In the genomic region with DNA sequence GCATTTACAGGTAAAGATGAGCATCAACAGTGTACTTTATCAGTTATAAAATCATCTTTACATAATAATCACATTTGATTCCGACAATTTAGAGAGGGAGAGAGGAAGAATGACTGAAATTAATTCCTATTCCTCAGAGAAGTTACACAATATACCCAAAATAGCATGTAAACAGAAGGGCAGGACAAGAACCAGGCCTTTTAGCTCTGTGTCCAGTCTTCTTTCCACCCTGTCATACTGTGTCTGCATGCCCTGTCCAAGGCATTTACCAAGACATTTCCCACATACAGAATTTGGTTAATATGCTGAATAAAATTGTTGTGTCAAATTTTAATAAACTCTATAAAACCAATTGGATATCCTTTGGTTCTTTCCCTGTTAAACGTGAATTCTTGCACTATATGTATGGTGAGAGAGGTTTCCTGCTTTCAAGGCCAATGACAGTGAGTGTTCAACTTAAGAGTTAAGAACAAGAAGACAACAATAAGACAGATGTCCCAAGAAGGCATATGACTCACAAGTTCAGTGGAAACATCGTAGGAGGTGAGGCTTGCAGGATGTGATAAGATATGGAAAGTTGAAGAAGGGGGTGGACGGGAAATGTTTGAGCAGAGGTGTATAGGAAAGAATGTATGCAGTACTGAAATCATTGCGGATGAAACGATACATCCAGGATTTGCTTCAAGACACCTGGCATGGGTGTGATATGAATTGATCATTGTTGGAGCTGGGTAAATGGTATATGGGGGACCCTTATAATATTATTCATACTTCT, we compare ENCODE assay signal across 11 cellular contexts. TPM values are rescaled to one million over a fixed set of nuclear protein-coding genes. Genes with fewer than 3 reads are reported as not detected.
DNase-seq lines count a peak whose midpoint lies in the region; ATAC-seq and TF ChIP-seq lines count a peak whose summit lies in the region.
"Had no signal": no experiment of that assay in that cellular context is flagged by ENCODE, and none has a peak within 500 bp of the region (broad histone marks: within the 10 kb centered on the region; RNA-seq: fewer than 3 reads in every experiment).

No MANE protein-coding gene starts in this region.

- H3K9me3 ChIP-seq in upper lobe of left lung: no peaks in the 10 kb centered on the region
- H3K9me3 ChIP-seq: sigmoid colon had no signal

- POLR2A ChIA-PET in activated CD4-positive, alpha-beta T cell treated with anti-CD3 and anti-CD28 coated beads, Interleukin-2, amount 10 ng/mL, durations not matched to agents 7 days and 5 days (lab: Charles Lee): no interaction called here

- no peak for TF ChIP-seq EP300 in upper lobe of left lung (IDR thresholded peaks at IDR 0.05)

- no peaks in the 10 kb centered on the region for H3K9me3 Mint-ChIP-seq in activated CD4-positive, alpha-beta T cell treated with anti-CD3 and anti-CD28 coated beads, Interleukin-2, amount 10 ng/mL, durations not matched to agents 7 days and 5 days
- no peaks in the 10 kb centered on the region for H3K9me3 Mint-ChIP-seq in effector memory CD8-positive, alpha-beta T cell

- 50 to 63% methylated on average over 6 of the region's 6 CpGs for WGBS in upper lobe of left lung, 2 donors

- H3K27ac Mint-ChIP-seq in activated CD4-positive, alpha-beta T cell treated with anti-CD3 and anti-CD28 coated beads, Interleukin-2, amount 10 ng/mL, durations not matched to agents 7 days and 5 days: peak overlapping the region; percentile 3
- no peak overlapping the region for H3K27ac Mint-ChIP-seq in effector memory CD8-positive, alpha-beta T cell

- peak overlapping the region in 2 of 4 donors; percentile 18 to 22 for H3K27ac ChIP-seq in upper lobe of left lung
- H3K27ac ChIP-seq: sigmoid colon had no signal

- peaks cover 15 to 43% (median 33%) of the 10 kb centered on the region in 4 donors for H3K4me1 ChIP-seq in upper lobe of left lung

- no peaks in the 10 kb centered on the region for H3K27me3 ChIP-seq in upper lobe of left lung
- H3K27me3 ChIP-seq: sigmoid colon had no signal

- peak; percentile 63 for DNase-seq in LHCN-M2 (ENCODE audit: low read depth)
- peak; percentile 16 for DNase-seq in activated CD4-positive, alpha-beta T cell treated with anti-CD3 and anti-CD28 coated beads, Interleukin-2, amount 10 ng/mL, durations not matched to agents 7 days and 5 days
- DNase-seq in erythroblast (lab: John Stamatoyannopoulos, UW): peak; percentile 72 to 82
- peak; percentile 75 for DNase-seq in stimulated activated CD4-positive, alpha-beta T cell treated with anti-CD3 and anti-CD28 coated beads, Interleukin-2, amount 100 ng/mL, for 4 hours (ENCODE audit: low read depth)
- no peak for DNase-seq in upper lobe of left lung
- no peak for DNase-seq in effector memory CD8-positive, alpha-beta T cell
- DNase-seq: cortex of kidney, left colon, sigmoid colon had no signal

- CTCF ChIA-PET in activated CD4-positive, alpha-beta T cell treated with anti-CD3 and anti-CD28 coated beads, Interleukin-2, amount 10 ng/mL, durations not matched to agents 7 days and 5 days (lab: Charles Lee): interaction anchor here (1.1 kb wide), 1 partner anchor 10 kb away, joined by 3 read pairs; no protein-coding TSS in a partner anchor

- H3K4me3 ChIP-seq in upper lobe of left lung: no peak overlapping the region
- H3K4me3 ChIP-seq: sigmoid colon had no signal

- TF ChIP-seq POLR2A in erythroblast (IDR thresholded peaks at IDR 0.05; ENCODE audit: low read length): peak; percentile 50
- TF ChIP-seq POLR2A in upper lobe of left lung (IDR thresholded peaks at IDR 0.05): no peak

- peaks cover 50% of the 10 kb centered on the region for H3K4me1 Mint-ChIP-seq in activated CD4-positive, alpha-beta T cell treated with anti-CD3 and anti-CD28 coated beads, Interleukin-2, amount 10 ng/mL, durations not matched to agents 7 days and 5 days
- H3K4me1 Mint-ChIP-seq in effector memory CD8-positive, alpha-beta T cell (ENCODE audit: low read depth in 2 of 2): peaks cover 5 to 15% of the 10 kb centered on the region in 2 donors

- TF ChIP-seq CTCF in upper lobe of left lung (IDR thresholded peaks at IDR 0.05): no peak

- H3K36me3 ChIP-seq in upper lobe of left lung: no peaks in the 10 kb centered on the region
- H3K36me3 ChIP-seq: sigmoid colon had no signal

- H3K4me3 Mint-ChIP-seq in activated CD4-positive, alpha-beta T cell treated with anti-CD3 and anti-CD28 coated beads, Interleukin-2, amount 10 ng/mL, durations not matched to agents 7 days and 5 days: no peak overlapping the region
- no peak overlapping the region for H3K4me3 Mint-ChIP-seq in effector memory CD8-positive, alpha-beta T cell

- H3K36me3 Mint-ChIP-seq in activated CD4-positive, alpha-beta T cell treated with anti-CD3 and anti-CD28 coated beads, Interleukin-2, amount 10 ng/mL, durations not matched to agents 7 days and 5 days (ENCODE audit: low read depth): peaks cover 28% of the 10 kb centered on the region
- H3K36me3 Mint-ChIP-seq in effector memory CD8-positive, alpha-beta T cell (ENCODE audit: insufficient read depth): no peaks in the 10 kb centered on the region

- no peaks in the 10 kb centered on the region for H3K27me3 Mint-ChIP-seq in activated CD4-positive, alpha-beta T cell treated with anti-CD3 and anti-CD28 coated beads, Interleukin-2, amount 10 ng/mL, durations not matched to agents 7 days and 5 days
- H3K27me3 Mint-ChIP-seq in effector memory CD8-positive, alpha-beta T cell: no peaks in the 10 kb centered on the region

- ATAC-seq in HG03135 (IDR thresholded peaks at IDR 0.05; ENCODE audit: unreplicated experiment): no peak
- no peak for ATAC-seq in HG02571 (IDR thresholded peaks at IDR 0.05; ENCODE audit: unreplicated experiment)
- no peak for ATAC-seq in upper lobe of left lung (ENCODE audit: low FRiP score in 2 of 2)
- no peak for ATAC-seq in effector memory CD8-positive, alpha-beta T cell (replicated peaks)

RNA-seq across cellular contexts. Expression of gene LRRC8B, which starts 20.8 kb away (rescaled TPM):
- total RNA-seq in LHCN-M2 (2014; rRNA removed) (5.7 and 6.0 TPM in 2 replicates), upper lobe of left lung (10 to 100 TPM in 4 of 6 donors, 1 to 10 TPM in 2; 7.1 to 20.2 (median 14.8) TPM)
- polyA plus RNA-seq in LHCN-M2 (2012): 0.62 TPM
- 10 to 100 TPM; 21.2 to 22.1 TPM for total RNA-seq in activated CD4-positive, alpha-beta T cell treated with anti-CD3 and anti-CD28 coated beads, Interleukin-2, amount 10 ng/mL, durations not matched to agents 7 days and 5 days

Comparison
In these comparisons a context has a peak if more than half of its experiments do, and no peak if none do; other contexts are left out.
1. DNase-seq: peak in LHCN-M2 (single experiment), activated CD4-positive, alpha-beta T cell treated with anti-CD3 and anti-CD28 coated beads, Interleukin-2, amount 10 ng/mL, durations not matched to agents 7 days and 5 days (single experiment), erythroblast (2 of 2) and stimulated activated CD4-positive, alpha-beta T cell treated with anti-CD3 and anti-CD28 coated beads, Interleukin-2, amount 100 ng/mL, for 4 hours (single experiment); none in upper lobe of left lung (0 of 2) and effector memory CD8-positive, alpha-beta T cell (0 of 3).